8 cellular contexts compared by ENCODE assay signal in genomic region chr21:29196664-29197052, GRCh38.
A peak's percentile ranks its signal among the peaks of the same experiment; 100 is the strongest.
DNase-seq lines count a peak whose midpoint lies in the region; ATAC-seq, FAIRE-seq and TF ChIP-seq lines count a peak whose summit lies in the region.

No MANE protein-coding gene starts in this region.

- H3K36me3 ChIP-seq in KMS-11 (ENCODE audit: insufficient read depth) (no peaks in the 10 kb centered on the region), esophagus squamous epithelium (no peaks in the 10 kb centered on the region)

- 37% methylated on average over 5 of the region's 5 CpGs for WGBS in A549 (ENCODE audit: missing lambda C conversion rate)
- WGBS in esophagus squamous epithelium, 2 donors: 50 to 51% methylated on average over 5 of the region's 5 CpGs

- no peak for TF ChIP-seq EP300 in A549 (IDR thresholded peaks at IDR 0.05)

- H3K4me1 ChIP-seq in A549: peaks cover 29% of the 10 kb centered on the region
- H3K4me1 ChIP-seq in KMS-11 (ENCODE audit: low read depth, poor library complexity, severe bottlenecking): peaks cover 36% of the 10 kb centered on the region
- H3K4me1 ChIP-seq in esophagus squamous epithelium: peaks cover 10 to 22% (median 13%) of the 10 kb centered on the region in 3 donors

- CTCF ChIA-PET in A549 (lab: Yijun Ruan, JAX): interaction anchor here (0.6 to 1.5 kb wide), 5 partner anchors 10 to 126 kb away, joined by 3 to 4 read pairs (median 3); no protein-coding TSS in a partner anchor

- TF ChIP-seq POLR2A in A549 (IDR thresholded peaks at IDR 0.05; ENCODE audit: low read length) (no peak), esophagus squamous epithelium (IDR thresholded peaks at IDR 0.05) (no peak)

- no peaks in the 10 kb centered on the region for H3K79me2 ChIP-seq in KMS-11 (ENCODE audit: insufficient read depth, low read depth)

- TF ChIP-seq CTCF in A549 (IDR thresholded peaks at IDR 0.05): no peak
- no peak for TF ChIP-seq CTCF in KMS-11 (conservative IDR thresholded peaks at IDR 0.05; ENCODE audit: low read depth, low read length)
- no peak for TF ChIP-seq CTCF in esophagus squamous epithelium (IDR thresholded peaks at IDR 0.05)

- H3K9me3 ChIP-seq in A549 (0 out of 3 replicates have a peak, but pooled peaks cover 6% of the 10 kb centered on the region), esophagus squamous epithelium (peaks cover 0 to 11% (median 0%) of the 10 kb centered on the region in 3 donors)

- H3K27ac ChIP-seq in A549 (peak overlapping the region; percentile 51 to 82; a peak in 5 of 6 replicates), KMS-11 (peak overlapping the region; percentile 72), esophagus squamous epithelium (peak overlapping the region in 3 of 4 donors; percentile 33 to 62 (median 54))

- no peak for TF ChIP-seq RAD21 in A549 (conservative IDR thresholded peaks at IDR 0.05 in 1 of 2, IDR thresholded peaks at IDR 0.05 in 1 of 2)

- no peak for DNase-seq in A549 (ENCODE audit: low read depth in 1 of 2, low spot score in 1 of 2)
- DNase-seq in GM19239 (ENCODE audit: insufficient read length, low spot score): no peak
- no peak for DNase-seq in esophagus squamous epithelium (lab: John Stamatoyannopoulos, UW)
- DNase-seq in HCEC 1CT: no peak
- no peak for DNase-seq in GDM1 (lab: John Stamatoyannopoulos, UW)
- no peak for DNase-seq in MV-4-11 (lab: John Stamatoyannopoulos, UW)

- H3K9ac ChIP-seq in KMS-11: peak overlapping the region; percentile 25; the same call in 1 of the 2 replicates

- POLR2A ChIA-PET in A549 (lab: Yijun Ruan, JAX): no interaction called here

- H3K27me3 ChIP-seq in KMS-11 (ENCODE audit: insufficient read depth, low read depth) (no peaks in the 10 kb centered on the region), esophagus squamous epithelium (no peaks in the 10 kb centered on the region)

- ATAC-seq in A549 (peak in 1 of 2 experiments; percentile 14; a peak in 1 of 6 replicates), GM21381 (IDR thresholded peaks at IDR 0.05; ENCODE audit: unreplicated experiment) (no peak)

- FAIRE-seq in A549 (lab: Jason Lieb, UNC) (no peak), GM19239 (lab: Jason Lieb, UNC) (peak; percentile 82)

- H4K20me1 ChIP-seq in KMS-11 (ENCODE audit: insufficient read depth): no peaks in the 10 kb centered on the region

- peak overlapping the region; percentile 68 for H2AFZ ChIP-seq in KMS-11 (ENCODE audit: low read depth)

- H3K4me3 ChIP-seq in A549 (peak overlapping the region; percentile 29; the same call in 1 of the 3 replicates), KMS-11 (IDR thresholded peaks at IDR 0.05; ENCODE audit: insufficient read depth, low read depth, low read length) (no peak overlapping the region), esophagus squamous epithelium (peak overlapping the region in 2 of 4 donors; percentile 7 to 49)

- intact Hi-C loops in esophagus squamous epithelium (cut with DNase I): no loop called here

- H3K4me2 ChIP-seq in A549 (peak overlapping the region; percentile 69), KMS-11 (peak overlapping the region; percentile 82)

TF ChIP-seq in A549, 52 proteins besides CTCF, POLR2A, EP300 and RAD21:
- TF ChIP-seq MAZ (IDR thresholded peaks at IDR 0.05; ENCODE audit: borderline replicate concordance, low read depth, low read length): no peak
- no peak for TF ChIP-seq NFE2L2 (conservative IDR thresholded peaks at IDR 0.05; ENCODE audit: low read length)
- TF ChIP-seq CEBPB (IDR thresholded peaks at IDR 0.05): no peak
- TF ChIP-seq EHMT2 (IDR thresholded peaks at IDR 0.05; ENCODE audit: low read depth): no peak
- no peak for TF ChIP-seq ZC3H11A (IDR thresholded peaks at IDR 0.05)
- TF ChIP-seq CBX2 (IDR thresholded peaks at IDR 0.05; ENCODE audit: borderline replicate concordance, low read depth): no peak
- TF ChIP-seq, protein P1, sequence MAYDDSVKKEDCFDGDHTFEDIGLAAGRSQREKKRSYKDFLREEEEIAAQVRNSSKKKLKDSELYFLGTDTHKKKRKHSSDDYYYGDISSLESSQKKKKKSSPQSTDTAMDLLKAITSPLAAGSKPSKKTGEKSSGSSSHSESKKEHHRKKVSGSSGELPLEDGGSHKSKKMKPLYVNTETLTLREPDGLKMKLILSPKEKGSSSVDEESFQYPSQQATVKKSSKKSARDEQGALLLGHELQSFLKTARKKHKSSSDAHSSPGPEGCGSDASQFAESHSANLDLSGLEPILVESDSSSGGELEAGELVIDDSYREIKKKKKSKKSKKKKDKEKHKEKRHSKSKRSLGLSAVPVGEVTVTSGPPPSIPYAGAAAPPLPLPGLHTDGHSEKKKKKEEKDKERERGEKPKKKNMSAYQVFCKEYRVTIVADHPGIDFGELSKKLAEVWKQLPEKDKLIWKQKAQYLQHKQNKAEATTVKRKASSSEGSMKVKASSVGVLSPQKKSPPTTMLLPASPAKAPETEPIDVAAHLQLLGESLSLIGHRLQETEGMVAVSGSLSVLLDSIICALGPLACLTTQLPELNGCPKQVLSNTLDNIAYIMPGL (CRISPR knock-in tag; IDR thresholded peaks at IDR 0.05; ENCODE audit: borderline replicate concordance): no peak
- TF ChIP-seq ZNF302 (CRISPR knock-in tag; IDR thresholded peaks at IDR 0.05): no peak
- no peak for TF ChIP-seq JUN (IDR thresholded peaks at IDR 0.05)
- no peak for TF ChIP-seq FOSL2 (IDR thresholded peaks at IDR 0.05)
- no peak for TF ChIP-seq FOSL2 (CRISPR knock-in tag; IDR thresholded peaks at IDR 0.05)
